In the genomic region with DNA sequence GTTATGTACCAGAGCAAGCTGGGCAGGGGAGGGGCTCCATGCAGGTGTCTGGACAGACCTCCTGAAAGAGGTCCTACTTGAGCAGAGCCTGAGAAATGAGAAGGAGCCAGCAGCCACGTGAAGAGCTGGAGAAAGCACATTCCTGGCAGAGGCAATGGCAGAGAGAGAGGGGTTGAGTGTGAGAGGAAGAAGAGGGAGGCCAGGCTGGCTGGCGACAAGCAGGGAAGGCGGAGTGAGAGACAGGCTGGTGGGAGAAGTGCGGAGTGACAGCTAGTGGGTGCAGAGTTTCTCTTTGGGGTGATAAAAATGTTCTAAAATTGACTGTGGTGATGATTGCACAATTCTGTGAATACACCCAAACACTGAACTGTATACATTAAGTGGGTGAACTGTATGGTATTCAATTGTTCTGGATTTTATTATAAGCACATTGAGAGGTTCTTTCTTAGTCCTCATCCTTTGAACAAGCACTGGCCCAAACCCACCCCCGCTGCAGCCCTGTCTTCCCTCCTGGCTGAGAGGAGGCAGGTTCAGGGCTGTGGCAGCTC, we compare ENCODE assay signal across 19 cellular contexts.
"Had no signal": no experiment of that assay in that cellular context is flagged by ENCODE, and none has a peak within 500 bp of the region (broad histone marks: within the 10 kb centered on the region; RNA-seq: fewer than 3 reads in every experiment).

No MANE protein-coding gene starts in this region.

- H3K27ac Mint-ChIP-seq: activated CD4-positive, alpha-beta T cell treated with anti-CD3 and anti-CD28 coated beads for 36 hours; activated CD8-positive, alpha-beta T cell treated with anti-CD3 and anti-CD28 coated beads, Interleukin-2, amount 10 ng/mL, durations not matched to agents 7 days and 5 days; activated naive CD8-positive, alpha-beta T cell treated with anti-CD3 and anti-CD28 coated beads for 36 hours; neural progenitor cell; stimulated activated effector memory CD8-positive, alpha-beta T cell treated with anti-CD3 and anti-CD28 coated beads, Interleukin-12 subunit alpha, Interleukin-12 subunit beta, amount 100 ng/mL, for 72 hours had no signal

- H2AFZ ChIP-seq: neural progenitor cell had no signal

- ATAC-seq: activated CD4-positive, alpha-beta T cell treated with anti-CD3 and anti-CD28 coated beads for 36 hours; activated CD8-positive, alpha-beta T cell treated with anti-CD3 and anti-CD28 coated beads, Interleukin-2, amount 10 ng/mL, durations not matched to agents 7 days and 5 days; heart right ventricle; left cardiac atrium; lower lobe of right lung; stimulated activated effector memory CD8-positive, alpha-beta T cell treated with anti-CD3 and anti-CD28 coated beads, Interleukin-12 subunit alpha, Interleukin-12 subunit beta, amount 100 ng/mL, for 72 hours had no signal

- H3K4me2 ChIP-seq: neural progenitor cell had no signal

- H3K9me3 ChIP-seq: heart right ventricle, lower lobe of right lung, thyroid gland had no signal

- H3K4me1 Mint-ChIP-seq: activated CD4-positive, alpha-beta T cell treated with anti-CD3 and anti-CD28 coated beads for 36 hours; activated naive CD8-positive, alpha-beta T cell treated with anti-CD3 and anti-CD28 coated beads for 36 hours had no signal

- H3K4me1 ChIP-seq: neural progenitor cell had no signal

- H3K27ac ChIP-seq: brain microvascular endothelial cell, lower lobe of right lung, neural progenitor cell, SK-N-MC, thyroid gland, WERI-Rb-1 had no signal

- H3K27me3 ChIP-seq: brain microvascular endothelial cell, heart right ventricle, neural progenitor cell, thyroid gland had no signal

- H3K9me3 Mint-ChIP-seq: activated naive CD8-positive, alpha-beta T cell treated with anti-CD3 and anti-CD28 coated beads for 36 hours; neural progenitor cell; stimulated activated effector memory CD8-positive, alpha-beta T cell treated with anti-CD3 and anti-CD28 coated beads, Interleukin-12 subunit alpha, Interleukin-12 subunit beta, amount 100 ng/mL, for 72 hours had no signal

- H3K36me3 Mint-ChIP-seq: activated naive CD8-positive, alpha-beta T cell treated with anti-CD3 and anti-CD28 coated beads for 36 hours; stimulated activated effector memory CD8-positive, alpha-beta T cell treated with anti-CD3 and anti-CD28 coated beads, Interleukin-12 subunit alpha, Interleukin-12 subunit beta, amount 100 ng/mL, for 72 hours had no signal

- H3K36me3 ChIP-seq: neural progenitor cell had no signal

- H3K4me3 ChIP-seq: heart right ventricle, lower lobe of right lung, neural progenitor cell, SK-N-MC, thyroid gland had no signal

- DNase-seq: activated CD4-positive, alpha-beta T cell treated with anti-CD3 and anti-CD28 coated beads for 36 hours; activated CD8-positive, alpha-beta memory T cell treated with anti-CD3 and anti-CD28 coated beads, Interleukin-2, amount 50 U/mL, for 4 hours; activated CD8-positive, alpha-beta T cell treated with anti-CD3 and anti-CD28 coated beads, Interleukin-2, amount 10 ng/mL, durations not matched to agents 7 days and 5 days; activated gamma-delta T cell treated with Interleukin-2 at 50 U/mL for 16 hours; activated naive CD8-positive, alpha-beta T cell treated with anti-CD3 and anti-CD28 coated beads for 36 hours; activated T-cell treated with anti-CD3 and anti-CD28 coated beads, Interleukin-2, amount 50 U/mL, for 48 hours; brain microvascular endothelial cell; cortex of kidney; effector CD8-positive, alpha-beta T cell; heart right ventricle; left cardiac atrium; lower lobe of right lung; midbrain; T-helper 1 cell; thyroid gland; WERI-Rb-1 had no signal

- H3K4me3 Mint-ChIP-seq: activated CD4-positive, alpha-beta T cell treated with anti-CD3 and anti-CD28 coated beads for 36 hours; activated CD8-positive, alpha-beta T cell treated with anti-CD3 and anti-CD28 coated beads, Interleukin-2, amount 10 ng/mL, durations not matched to agents 7 days and 5 days; activated naive CD8-positive, alpha-beta T cell treated with anti-CD3 and anti-CD28 coated beads for 36 hours; neural progenitor cell; stimulated activated effector memory CD8-positive, alpha-beta T cell treated with anti-CD3 and anti-CD28 coated beads, Interleukin-12 subunit alpha, Interleukin-12 subunit beta, amount 100 ng/mL, for 72 hours had no signal

- H3K27me3 Mint-ChIP-seq: activated CD4-positive, alpha-beta T cell treated with anti-CD3 and anti-CD28 coated beads for 36 hours had no signal
